Comparison of ENCODE assay signal across 27 cellular contexts in genomic region chr4:163988921-163989320, GRCh38.
DNase-seq lines count a peak whose midpoint lies in the region; ATAC-seq, FAIRE-seq and TF ChIP-seq lines count a peak whose summit lies in the region.
"Had no signal": no experiment of that assay in that cellular context is flagged by ENCODE, and none has a peak within 500 bp of the region (broad histone marks: within the 10 kb centered on the region; RNA-seq: fewer than 3 reads in every experiment).

No MANE protein-coding gene starts in this region.

- H3K9me3 ChIP-seq in astrocyte (ENCODE audit: insufficient read depth, low read depth, low read length) = no peaks in the 10 kb centered on the region
- H3K9me3 ChIP-seq: adrenal gland, gastroesophageal sphincter, SK-N-SH, upper lobe of left lung had no signal

- no peaks in the 10 kb centered on the region for H3K36me3 ChIP-seq in astrocyte (ENCODE audit: insufficient read depth, low read length)
- H3K36me3 ChIP-seq: adrenal gland, gastroesophageal sphincter, upper lobe of left lung had no signal

- no peaks in the 10 kb centered on the region for H3K4me1 Mint-ChIP-seq in astrocyte (ENCODE audit: low read depth, unreplicated experiment)

- H3K4me3 ChIP-seq in astrocyte (ENCODE audit: insufficient read depth, low read depth, low read length) = no peak overlapping the region
- H3K4me3 ChIP-seq: adrenal gland, gastroesophageal sphincter, upper lobe of left lung had no signal

- H3K4me2 ChIP-seq in astrocyte (ENCODE audit: low read length) = peak overlapping the region; percentile 13
- H3K4me2 ChIP-seq: SK-N-SH had no signal

- peak overlapping the region; percentile 62 for H2AFZ ChIP-seq in astrocyte (ENCODE audit: low read depth, low read length)

- no peak for TF ChIP-seq CTCF in astrocyte (IDR thresholded peaks at IDR 0.05; ENCODE audit: insufficient read depth, low read depth, low read length)

- no peak overlapping the region for H3K27ac Mint-ChIP-seq in astrocyte (ENCODE audit: unreplicated experiment)
- H3K27ac Mint-ChIP-seq: activated T-cell treated with anti-CD3 and anti-CD28 coated beads, Interleukin-2, amount 50 U/mL, for 24 hours; CD8-positive, alpha-beta T cell; effector memory CD8-positive, alpha-beta T cell; T-helper 17 cell had no signal

- H3K4me3 Mint-ChIP-seq in astrocyte (ENCODE audit: unreplicated experiment) = no peak overlapping the region
- H3K4me3 Mint-ChIP-seq: activated T-cell treated with anti-CD3 and anti-CD28 coated beads, Interleukin-2, amount 50 U/mL, for 24 hours; CD8-positive, alpha-beta T cell; effector memory CD8-positive, alpha-beta T cell; T-helper 17 cell had no signal

- H4K20me1 ChIP-seq in astrocyte (ENCODE audit: insufficient read depth, low read length) = no peaks in the 10 kb centered on the region

- ATAC-seq in GM21619 (IDR thresholded peaks at IDR 0.05; ENCODE audit: unreplicated experiment) (no peak), HG03432 (IDR thresholded peaks at IDR 0.05; ENCODE audit: unreplicated experiment) (no peak), GM19023 (IDR thresholded peaks at IDR 0.05; ENCODE audit: unreplicated experiment) (no peak)
- ATAC-seq: CD8-positive, alpha-beta T cell; effector memory CD8-positive, alpha-beta T cell; gastroesophageal sphincter; T-helper 17 cell had no signal

- DNase-seq in NCI-H2227 (lab: John Stamatoyannopoulos, UW; ENCODE audit: unreplicated experiment) (peak; percentile 8), NCI-H2227 treated with DMSO at 0.1 percent for 48 hours (lab: John Stamatoyannopoulos, UW) (no peak), astrocyte (ENCODE audit: low read depth) (no peak), left kidney (ENCODE audit: low read depth, low spot score) (peak; percentile 49), GDM1 (lab: John Stamatoyannopoulos, UW) (no peak)
- DNase-seq: activated CD4-positive, alpha-beta T cell treated with anti-CD3 and anti-CD28 coated beads for 4 hours; activated CD8-positive, alpha-beta memory T cell treated with anti-CD3 and anti-CD28 coated beads for 24 hours; activated naive CD4-positive, alpha-beta T cell; activated T-cell treated with anti-CD3 and anti-CD28 coated beads, Interleukin-2, amount 50 U/mL, for 24 hours; adrenal gland; CD8-positive, alpha-beta T cell; effector memory CD8-positive, alpha-beta T cell; mammary epithelial cell; NCI-H1092; NCI-H2081 treated with DMSO at 0.1 percent for 48 hours; NCI-H510A; SK-N-SH; small intestine; stimulated activated CD4-positive, alpha-beta T cell treated with anti-CD3 and anti-CD28 coated beads, Interleukin-1b, Interleukin-23, amount 100 ng/mL, for 48 hours; T-helper 17 cell; upper lobe of left lung had no signal

- no peaks in the 10 kb centered on the region for H3K4me1 ChIP-seq in astrocyte (ENCODE audit: insufficient read depth, low read length)
- H3K4me1 ChIP-seq: adrenal gland, gastroesophageal sphincter, upper lobe of left lung had no signal

- H3K36me3 Mint-ChIP-seq in astrocyte (ENCODE audit: low read depth, unreplicated experiment) = no peaks in the 10 kb centered on the region
- H3K36me3 Mint-ChIP-seq: CD8-positive, alpha-beta T cell had no signal

- peaks cover 2% of the 10 kb centered on the region for H3K27me3 Mint-ChIP-seq in astrocyte (ENCODE audit: low read depth, unreplicated experiment)
- H3K27me3 Mint-ChIP-seq: activated T-cell treated with anti-CD3 and anti-CD28 coated beads, Interleukin-2, amount 50 U/mL, for 24 hours; effector memory CD8-positive, alpha-beta T cell had no signal

- no peaks in the 10 kb centered on the region for H3K9me3 Mint-ChIP-seq in astrocyte (ENCODE audit: unreplicated experiment)
- H3K9me3 Mint-ChIP-seq: activated T-cell treated with anti-CD3 and anti-CD28 coated beads, Interleukin-2, amount 50 U/mL, for 24 hours; CD8-positive, alpha-beta T cell had no signal

- H3K27ac ChIP-seq in astrocyte (ENCODE audit: low read depth, low read length) = no peak overlapping the region
- H3K27ac ChIP-seq: adrenal gland, gastroesophageal sphincter, RWPE1, upper lobe of left lung had no signal

- H3K27me3 ChIP-seq in astrocyte (ENCODE audit: insufficient read depth, low read length) = no peaks in the 10 kb centered on the region
- H3K27me3 ChIP-seq: adrenal gland, gastroesophageal sphincter, upper lobe of left lung had no signal

- H3K79me2 ChIP-seq in astrocyte (ENCODE audit: insufficient read depth, low read length) = no peaks in the 10 kb centered on the region

- no peak overlapping the region for H3K9ac ChIP-seq in astrocyte (ENCODE audit: low read length)
- H3K9ac ChIP-seq: SK-N-SH had no signal

- no peak for FAIRE-seq in astrocyte (lab: Jason Lieb, UNC)
- FAIRE-seq: keratinocyte, small intestine had no signal

Comparison
In these comparisons a context has a peak if more than half of its experiments do, and no peak if none do; other contexts are left out.
1. DNase-seq: peak in NCI-H2227 (single experiment) and left kidney (single experiment); none in NCI-H2227 treated with DMSO at 0.1 percent for 48 hours (single experiment), astrocyte (single experiment) and GDM1 (single experiment).